In the genomic region with DNA sequence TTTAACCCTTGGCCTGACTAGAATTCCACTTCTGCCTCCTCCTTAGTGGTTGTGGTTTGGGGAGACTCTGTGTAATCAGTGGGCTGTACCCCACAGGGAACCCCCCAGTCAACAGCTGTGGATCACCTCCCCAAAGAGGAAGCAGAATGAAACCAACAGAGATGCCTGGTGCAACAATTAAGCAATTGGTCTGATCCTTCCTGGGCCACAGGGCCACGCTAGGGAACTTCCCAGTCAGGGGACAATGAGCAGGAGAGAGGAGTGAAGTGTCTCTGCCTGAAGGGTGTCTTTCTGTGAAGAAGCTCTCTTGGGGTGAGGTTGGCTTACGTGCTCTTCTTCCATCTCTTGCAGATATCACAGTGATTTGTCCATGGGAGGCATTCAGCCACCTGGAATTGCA, we compare ENCODE assay signal across 21 cellular contexts. TPM values are rescaled to one million over a fixed set of nuclear protein-coding genes. Genes with fewer than 3 reads are reported as not detected.
DNase-seq lines count a peak whose midpoint lies in the region; ATAC-seq, FAIRE-seq and TF ChIP-seq lines count a peak whose summit lies in the region.
"Had no signal": no experiment of that assay in that cellular context is flagged by ENCODE, and none has a peak within 500 bp of the region (broad histone marks: within the 10 kb centered on the region; RNA-seq: fewer than 3 reads in every experiment).

No MANE protein-coding gene starts in this region.

- TF ChIP-seq CTCF in mucosa of descending colon (IDR thresholded peaks at IDR 0.05): no peak

- FAIRE-seq in GM12891 (lab: Jason Lieb, UNC) (no peak), frontal cortex (lab: Jason Lieb, UNC) (no peak)

- ATAC-seq in HG03460 (IDR thresholded peaks at IDR 0.05; ENCODE audit: unreplicated experiment) (peak; percentile 49), mucosa of descending colon (peak; percentile 59), GM21528 (IDR thresholded peaks at IDR 0.05; ENCODE audit: low FRiP score, unreplicated experiment) (no peak)
- ATAC-seq: activated CD8-positive, alpha-beta T cell treated with anti-CD3 and anti-CD28 coated beads, Interleukin-2, amount 10 ng/mL, durations not matched to agents 7 days and 5 days; SK-N-SH treated with all-trans-retinoic acid at 6 μM for 48 hours had no signal

- intact Hi-C loops in mucosa of descending colon (cut with DNase I, micrococcal nuclease): no loop called here

- no peak overlapping the region for H3K4me3 ChIP-seq in mucosa of descending colon
- H3K4me3 ChIP-seq: thoracic aorta had no signal

- no peaks in the 10 kb centered on the region for H3K4me1 ChIP-seq in mucosa of descending colon (ENCODE audit: low read depth)

- H3K36me3 ChIP-seq in mucosa of descending colon (ENCODE audit: low read depth): no peaks in the 10 kb centered on the region
- H3K36me3 ChIP-seq: thoracic aorta had no signal

- H3K9me3 ChIP-seq in mucosa of descending colon: no peaks in the 10 kb centered on the region
- H3K9me3 ChIP-seq: thoracic aorta had no signal

- DNase-seq in GM12891 (ENCODE audit: insufficient read length, low spot score) (no peak), SKM-1 treated with dmso at 0.1 percent for 144 hours (lab: John Stamatoyannopoulos, UW; ENCODE audit: unreplicated experiment) (peak; percentile 64), mucosa of descending colon (no peak), frontal cortex (ENCODE audit: low spot score in 2 of 2) (no peak), NCI-H2029 treated with DMSO at 0.1 percent for 48 hours (lab: John Stamatoyannopoulos, UW) (no peak), amniotic stem cell (lab: John Stamatoyannopoulos, UW) (no peak)
- DNase-seq: activated CD8-positive, alpha-beta T cell treated with anti-CD3 and anti-CD28 coated beads, Interleukin-2, amount 10 ng/mL, durations not matched to agents 7 days and 5 days; DMS79 treated with DMSO at 0.1 percent for 48 hours; foreskin melanocyte; H9; IMR-90; NCI-H1105; NCI-H446 treated with DMSO at 0.1 percent for 48 hours had no signal

- TF ChIP-seq POLR2A in GM12891 (IDR thresholded peaks at IDR 0.05; ENCODE audit: low read depth, low read length): no peak

TF ChIP-seq in GM12891, 5 proteins besides CTCF, POLR2A, EP300 and RAD21:
- TF ChIP-seq PAX5 (IDR thresholded peaks at IDR 0.05; ENCODE audit: insufficient read depth, low read length, severe bottlenecking) (no peak), SPI1 (IDR thresholded peaks at IDR 0.05; ENCODE audit: low read depth, low read length) (peak; percentile 22; the same call in 1 of the 2 replicates), POLR2AphosphoS5 (IDR thresholded peaks at IDR 0.05; ENCODE audit: low read depth, low read length) (no peak), POU2F2 (IDR thresholded peaks at IDR 0.05; ENCODE audit: low read depth, low read length) (peak; percentile 41; the same call in 1 of the 2 replicates), TAF1 (IDR thresholded peaks at IDR 0.05; ENCODE audit: low read depth, low read length) (no peak; the same call in 1 of the 2 replicates)

RNA-seq across cellular contexts. Expression of gene PDE6H, which starts 8.2 kb away (rescaled TPM):
- not detected for polyA plus RNA-seq in GM12891 (2012; ENCODE audit: low read depth, missing spikeins)
- total RNA-seq in mucosa of descending colon (under 1 TPM in 1 of 3 donors, not detected in 2; 0.55 TPM), frontal cortex (not detected)
- total RNA-seq: aorta, H9, IMR-90, lung microvascular endothelial cell, neural crest cell, OCI-LY7, thoracic aorta had no signal
- polyA plus RNA-seq: aorta, IMR-90 had no signal

RNA-seq across cellular contexts. Expression of gene ARHGDIB, which starts 19.6 kb away (rescaled TPM):
- polyA plus RNA-seq in GM12891 (2012; ENCODE audit: low read depth, missing spikeins): 899 TPM
- 10 to 100 TPM; 26.2 to 78.2 (median 37.8) TPM for total RNA-seq in mucosa of descending colon
- 11.8 TPM for total RNA-seq in frontal cortex

RNA-seq across cellular contexts. Expression of gene ERP27, which starts 42.7 kb away (rescaled TPM):
- 0.62 TPM for polyA plus RNA-seq in GM12891 (2012; ENCODE audit: low read depth, missing spikeins)
- 1 to 10 TPM; 1.4 to 5.6 (median 4.1) TPM for total RNA-seq in mucosa of descending colon
- not detected for total RNA-seq in frontal cortex
- total RNA-seq: H9, IMR-90, lung microvascular endothelial cell, neural crest cell had no signal
- polyA plus RNA-seq: IMR-90 had no signal
